8 cellular contexts compared by ENCODE assay signal in genomic region chr21:37073417-37074194, GRCh38. TPM values are rescaled to one million over a fixed set of nuclear protein-coding genes. Genes with fewer than 3 reads are reported as not detected.
DNase-seq lines count a peak whose midpoint lies in the region; ATAC-seq and TF ChIP-seq lines count a peak whose summit lies in the region.

No MANE protein-coding gene starts in this region.

- H3K27ac Mint-ChIP-seq in naive B cell: peak overlapping the region; percentile 98 to 100 (median 100)

- no peak for TF ChIP-seq POLR2A in esophagus muscularis mucosa (IDR thresholded peaks at IDR 0.05; ENCODE audit: low read depth)

- H3K27ac ChIP-seq in esophagus muscularis mucosa (replicated peaks in 1 of 4): peak overlapping the region; percentile 92 to 100 (median 100)

- peak overlapping the region; percentile 85 to 99 (median 94) for H3K4me3 Mint-ChIP-seq in naive B cell

- H3K36me3 ChIP-seq in esophagus muscularis mucosa: peaks cover 0 to 16% (median 2%) of the 10 kb centered on the region in 4 donors

- peaks cover 30 to 54% (median 50%) of the 10 kb centered on the region in 3 donors for H3K4me1 Mint-ChIP-seq in naive B cell

- H3K4me3 ChIP-seq in esophagus muscularis mucosa: peak overlapping the region; percentile 75 to 97 (median 76)

- 0% methylated on average over 14 of the region's 69 CpGs for WGBS in esophagus muscularis mucosa

- ATAC-seq in HG02885 (IDR thresholded peaks at IDR 0.05; ENCODE audit: poor library complexity, unreplicated experiment) (peak; percentile 32), naive B cell (ENCODE audit: low read depth in 2 of 2) (peak; percentile 71 to 73)

- TF ChIP-seq EP300 in esophagus muscularis mucosa (IDR thresholded peaks at IDR 0.05): no peak

- H3K27me3 Mint-ChIP-seq in naive B cell: peaks cover 0 to 4% (median 0%) of the 10 kb centered on the region in 3 donors

- H3K36me3 Mint-ChIP-seq in naive B cell: peaks cover 0 to 3% of the 10 kb centered on the region in 2 donors

- peak; percentile 83 for DNase-seq in NCI-H82 (lab: John Stamatoyannopoulos, UW)
- no peak for DNase-seq in NCI-H82 treated with DMSO at 0.1 percent for 48 hours (lab: John Stamatoyannopoulos, UW; ENCODE audit: unreplicated experiment)
- DNase-seq in NCI-H526 (lab: John Stamatoyannopoulos, UW): peak; percentile 43 to 67
- DNase-seq in activated T-cell treated with anti-CD3 and anti-CD28 coated beads for 48 hours (ENCODE audit: low read depth): peak; percentile 47
- no peak for DNase-seq in esophagus muscularis mucosa (ENCODE audit: extremely low spot score)
- DNase-seq in naive B cell: peak; percentile 92
- DNase-seq in stimulated activated naive CD4-positive, alpha-beta T cell treated with Interleukin-2 at 50 U/mL for 16 hours (lab: John Stamatoyannopoulos, UW): peak; percentile 67

- H3K9me3 ChIP-seq in esophagus muscularis mucosa: no peaks in the 10 kb centered on the region

- peaks cover 0 to 2% (median 0%) of the 10 kb centered on the region in 7 donors for H3K9me3 Mint-ChIP-seq in naive B cell

- peak in 1 of 3 experiments; percentile 3 for TF ChIP-seq CTCF in esophagus muscularis mucosa (IDR thresholded peaks at IDR 0.05)

- no peaks in the 10 kb centered on the region for H3K27me3 ChIP-seq in esophagus muscularis mucosa

- intact Hi-C loops in esophagus muscularis mucosa (cut with DNase I): loop anchor here (5.0 to 10.0 kb wide), 3 partner anchors 109 to 301 kb away; partner anchors contain the start of genes HLCS and VPS26C

- peaks cover 16 to 40% (median 32%) of the 10 kb centered on the region in 4 donors for H3K4me1 ChIP-seq in esophagus muscularis mucosa

RNA-seq across cellular contexts. Expression of gene TTC3, which starts 0.6 kb away (rescaled TPM):
- total RNA-seq in esophagus muscularis mucosa: 100 to 1,000 TPM in 2 of 4 donors, 10 to 100 TPM in 2; 86.0 to 162 (median 104) TPM
- 10 to 100 TPM; 54.7 to 97.7 (median 62.1) TPM for polyA plus RNA-seq in naive B cell (ENCODE audit: low read depth in 6 of 6)

RNA-seq across cellular contexts. Expression of gene PIGP, which starts 0.7 kb away (rescaled TPM):
- 10 to 100 TPM; 20.3 to 30.7 (median 21.6) TPM for total RNA-seq in esophagus muscularis mucosa
- polyA plus RNA-seq in naive B cell (ENCODE audit: low read depth in 6 of 6): 10 to 100 TPM; 30.6 to 58.7 (median 36.7) TPM

Comparison
In these comparisons a context has a peak if more than half of its experiments do, and no peak if none do; other contexts are left out.
1. DNase-seq: peak in NCI-H82 (single experiment), NCI-H526 (2 of 2), activated T-cell treated with anti-CD3 and anti-CD28 coated beads for 48 hours (single experiment), naive B cell (single experiment) and stimulated activated naive CD4-positive, alpha-beta T cell treated with Interleukin-2 at 50 U/mL for 16 hours (single experiment); none in NCI-H82 treated with DMSO at 0.1 percent for 48 hours (single experiment) and esophagus muscularis mucosa (single experiment).